In the genomic region with DNA sequence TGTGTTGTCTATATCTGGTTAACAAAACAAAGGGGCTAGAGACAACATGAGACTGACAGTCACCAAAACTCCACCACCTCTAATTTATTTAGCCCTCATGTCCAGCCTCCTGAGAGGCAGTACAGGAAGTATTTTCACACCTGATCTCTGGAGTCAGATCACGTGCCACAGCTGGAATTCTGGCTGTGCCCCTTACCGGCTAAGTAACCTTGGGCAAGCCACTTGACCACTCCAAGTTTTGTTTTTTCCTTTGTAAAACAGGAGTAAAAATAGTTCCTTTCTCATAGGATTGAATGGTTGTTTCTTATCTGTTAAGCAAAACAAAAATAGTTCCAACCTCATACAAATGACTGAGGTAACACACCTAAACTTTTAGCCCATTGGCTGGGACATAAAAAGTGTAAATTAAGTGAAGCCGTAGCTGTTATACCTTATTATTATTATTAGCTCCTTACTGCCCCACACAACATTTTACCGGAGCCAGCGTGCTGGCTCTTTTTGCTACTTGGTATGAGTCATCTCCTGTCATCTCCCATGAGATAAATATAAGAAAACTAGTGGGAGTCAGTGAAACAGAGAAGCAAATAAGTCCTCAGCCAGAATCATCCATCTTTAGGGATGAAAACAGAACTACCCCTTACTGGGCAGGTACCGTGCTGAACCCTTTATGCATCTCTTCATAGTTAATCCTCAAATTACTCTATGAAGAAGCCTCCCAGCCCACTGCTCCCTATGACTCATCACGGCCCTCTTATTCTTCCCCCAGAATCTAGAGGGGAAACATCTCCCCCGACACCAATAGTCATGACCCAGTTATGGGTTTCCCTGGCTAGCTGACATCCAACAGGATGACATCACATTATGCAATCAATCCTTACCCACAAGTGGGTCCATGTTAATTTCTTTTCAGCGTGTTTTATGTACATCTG, we compare ENCODE assay signal across 11 cellular contexts. TPM values are rescaled to one million over a fixed set of nuclear protein-coding genes. Genes with fewer than 3 reads are reported as not detected.
DNase-seq lines count a peak whose midpoint lies in the region; ATAC-seq and TF ChIP-seq lines count a peak whose summit lies in the region.
"Had no signal": no experiment of that assay in that cellular context is flagged by ENCODE, and none has a peak within 500 bp of the region (broad histone marks: within the 10 kb centered on the region; RNA-seq: fewer than 3 reads in every experiment).

No MANE protein-coding gene starts in this region.

- no peaks in the 10 kb centered on the region for H3K4me1 Mint-ChIP-seq in CD8-positive, alpha-beta memory T cell
- H3K4me1 Mint-ChIP-seq in activated T-cell treated with anti-CD3 and anti-CD28 coated beads, Interleukin-2, amount 50 U/mL, for 4 hours (ENCODE audit: low read depth): no peaks in the 10 kb centered on the region

- H3K9me3 ChIP-seq in CD8-positive, alpha-beta memory T cell (ENCODE audit: low read length): no peaks in the 10 kb centered on the region
- H3K9me3 ChIP-seq in psoas muscle: no peaks in the 10 kb centered on the region

- intact Hi-C loops in psoas muscle (cut with DNase I): loop anchor here (2.0 kb wide), 1 partner anchor 45 kb away; the partner anchor contains the start of gene PPP1R3C (in 2 of the 2)

- no peak for DNase-seq in CD8-positive, alpha-beta memory T cell
- DNase-seq in RWPE1 (ENCODE audit: low spot score) (peak; percentile 80), fibroblast of peridontal ligament (ENCODE audit: extremely low read depth) (peak; percentile 81), psoas muscle (peak in 1 of 2 donors; percentile 59), DMS53 treated with DMSO at 0.1 percent for 48 hours (lab: John Stamatoyannopoulos, UW; ENCODE audit: unreplicated experiment) (no peak)
- no peak for DNase-seq in activated T-cell treated with anti-CD3 and anti-CD28 coated beads, Interleukin-2, amount 50 U/mL, for 4 hours
- DNase-seq in stimulated activated naive CD4-positive, alpha-beta T cell (lab: John Stamatoyannopoulos, UW): no peak
- DNase-seq: NCI-H1694; stimulated activated CD4-positive, alpha-beta T cell treated with anti-CD3 and anti-CD28 coated beads, Interleukin-2, amount 100 ng/mL, for 48 hours had no signal

- H3K4me1 ChIP-seq in CD8-positive, alpha-beta memory T cell (ENCODE audit: insufficient read depth, low read length): no peaks in the 10 kb centered on the region
- peaks cover 66% of the 10 kb centered on the region for H3K4me1 ChIP-seq in psoas muscle

- CTCF ChIA-PET in CD8-positive, alpha-beta memory T cell (lab: Charles Lee): interaction anchor here (1.0 kb wide), 1 partner anchor 36 kb away, joined by 3 read pairs; no protein-coding TSS in a partner anchor
- CTCF ChIA-PET in RWPE1 (lab: Yijun Ruan, JAX): no interaction called here

- peak overlapping the region; percentile 8 for H3K27ac ChIP-seq in CD8-positive, alpha-beta memory T cell (ENCODE audit: low read depth, low read length)
- H3K27ac ChIP-seq in RWPE1: no peak overlapping the region
- H3K27ac ChIP-seq in psoas muscle: peak overlapping the region; percentile 95
- H3K27ac ChIP-seq: SK-N-MC had no signal

- H3K27me3 ChIP-seq in CD8-positive, alpha-beta memory T cell (ENCODE audit: insufficient read depth, low read length, poor library complexity, severe bottlenecking): peaks cover 3% of the 10 kb centered on the region
- no peaks in the 10 kb centered on the region for H3K27me3 ChIP-seq in psoas muscle (ENCODE audit: insufficient read depth in 3 of 3, low read length in 2 of 3)

- peaks cover 9 to 41% of the 10 kb centered on the region in 2 donors for H3K27me3 Mint-ChIP-seq in CD8-positive, alpha-beta memory T cell
- H3K27me3 Mint-ChIP-seq in activated T-cell treated with anti-CD3 and anti-CD28 coated beads, Interleukin-2, amount 50 U/mL, for 4 hours (ENCODE audit: low read depth): peaks cover 21% of the 10 kb centered on the region

- no peaks in the 10 kb centered on the region for H3K36me3 ChIP-seq in CD8-positive, alpha-beta memory T cell (ENCODE audit: insufficient read depth, low read length)
- H3K36me3 ChIP-seq in psoas muscle (ENCODE audit: insufficient read depth in 1 of 2, low read depth in 1 of 2): no peaks in the 10 kb centered on the region

- POLR2A ChIA-PET in CD8-positive, alpha-beta memory T cell (lab: Charles Lee): no interaction called here
- POLR2A ChIA-PET in RWPE1 (lab: Yijun Ruan, JAX; ENCODE audit: low non-redundant PET): no interaction called here

- H3K36me3 Mint-ChIP-seq in CD8-positive, alpha-beta memory T cell: no peaks in the 10 kb centered on the region
- H3K36me3 Mint-ChIP-seq in activated T-cell treated with anti-CD3 and anti-CD28 coated beads, Interleukin-2, amount 50 U/mL, for 4 hours (ENCODE audit: insufficient read depth): no peaks in the 10 kb centered on the region

- H3K4me3 Mint-ChIP-seq in CD8-positive, alpha-beta memory T cell: no peak overlapping the region
- H3K4me3 Mint-ChIP-seq in activated T-cell treated with anti-CD3 and anti-CD28 coated beads, Interleukin-2, amount 50 U/mL, for 4 hours: no peak overlapping the region

- peak; percentile 42 to 61 (median 51) for ATAC-seq in psoas muscle
- ATAC-seq in activated T-cell treated with anti-CD3 and anti-CD28 coated beads, Interleukin-2, amount 50 U/mL, for 4 hours: no peak
- ATAC-seq in HG02678 (IDR thresholded peaks at IDR 0.05; ENCODE audit: unreplicated experiment): no peak

- WGBS in psoas muscle, 3 donors: 15 to 33% (median 24%) methylated on average over 9 of the region's 9 CpGs

- no peak for TF ChIP-seq CTCF in RWPE1 (conservative IDR thresholded peaks at IDR 0.05; ENCODE audit: low read depth)
- no peak for TF ChIP-seq CTCF in psoas muscle (IDR thresholded peaks at IDR 0.05)

- H3K27ac Mint-ChIP-seq in CD8-positive, alpha-beta memory T cell: no peak overlapping the region

- H3K9me3 Mint-ChIP-seq in CD8-positive, alpha-beta memory T cell: no peaks in the 10 kb centered on the region
- H3K9me3 Mint-ChIP-seq in activated T-cell treated with anti-CD3 and anti-CD28 coated beads, Interleukin-2, amount 50 U/mL, for 4 hours: no peaks in the 10 kb centered on the region

- H3K4me3 ChIP-seq in CD8-positive, alpha-beta memory T cell (ENCODE audit: low read length): no peak overlapping the region
- H3K4me3 ChIP-seq in psoas muscle: peak overlapping the region; percentile 14
- H3K4me3 ChIP-seq: SK-N-MC had no signal

RNA-seq across cellular contexts. Expression of gene PPP1R3C, which starts 44.9 kb away (rescaled TPM):
- total RNA-seq in CD8-positive, alpha-beta memory T cell: not detected
- not detected for polyA plus RNA-seq in CD8-positive, alpha-beta memory T cell
- total RNA-seq in psoas muscle: 100 to 1,000 TPM in 3 of 4 donors, 10 to 100 TPM in 1; 89.6 to 359 (median 280) TPM
- 100 to 1,000 TPM in 1 of 3 donors, 10 to 100 TPM in 2; 38.5 to 111 (median 59.1) TPM for polyA plus RNA-seq in psoas muscle
- under 1 TPM; 0.08 to 0.15 (median 0.11) TPM for total RNA-seq in activated T-cell treated with anti-CD3 and anti-CD28 coated beads, Interleukin-2, amount 50 U/mL, for 4 hours

Comparison
In these comparisons a context has a peak if more than half of its experiments do, and no peak if none do; other contexts are left out.
1. DNase-seq: peak in RWPE1 (single experiment) and fibroblast of peridontal ligament (single experiment); none in CD8-positive, alpha-beta memory T cell (0 of 5), activated T-cell treated with anti-CD3 and anti-CD28 coated beads, Interleukin-2, amount 50 U/mL, for 4 hours (single experiment), DMS53 treated with DMSO at 0.1 percent for 48 hours (single experiment) and stimulated activated naive CD4-positive, alpha-beta T cell (0 of 6).
2. ATAC-seq: peak in psoas muscle (4 of 4); none in activated T-cell treated with anti-CD3 and anti-CD28 coated beads, Interleukin-2, amount 50 U/mL, for 4 hours (0 of 2) and HG02678 (single experiment).
3. RNA of gene PPP1R3C, which starts 44.9 kb away (total RNA-seq): 89.6 to 359 TPM in psoas muscle; 0.08 to 0.15 TPM in activated T-cell treated with anti-CD3 and anti-CD28 coated beads, Interleukin-2, amount 50 U/mL, for 4 hours and not detected in CD8-positive, alpha-beta memory T cell; every median in the first group is over 10 times any median in the second.